Comparison of ENCODE assay signal across 8 cellular contexts in the genomic region with DNA sequence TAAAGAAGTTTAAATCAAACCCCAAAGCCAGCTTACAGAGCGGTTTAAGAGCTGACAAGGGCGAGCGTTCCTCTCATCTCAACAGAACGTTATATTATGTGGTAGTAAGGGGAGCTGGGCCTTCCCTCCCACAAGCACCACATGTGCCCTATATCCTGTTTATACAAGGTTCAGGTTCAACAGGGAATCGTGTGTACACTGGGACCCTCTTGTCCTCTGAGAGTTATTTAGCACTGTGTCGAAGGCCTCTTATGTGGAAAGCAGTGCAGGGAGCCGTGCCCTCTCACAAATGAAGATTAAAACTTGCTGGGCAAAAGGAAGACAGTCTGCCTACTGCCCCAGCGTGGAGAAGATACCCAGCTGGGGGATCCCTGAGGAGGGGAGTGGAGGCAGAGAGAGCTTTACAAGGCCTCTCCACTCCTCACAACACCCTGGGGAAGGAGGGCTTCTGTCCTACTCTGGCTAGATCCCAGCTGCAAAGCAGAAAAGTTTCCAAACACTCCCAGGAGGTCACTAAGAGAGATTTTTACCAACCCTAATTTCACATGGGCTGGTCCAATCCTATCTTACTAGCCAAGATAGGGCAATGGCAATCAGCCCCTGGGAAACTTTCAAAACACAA. TPM values are rescaled to one million over a fixed set of nuclear protein-coding genes. Genes with fewer than 3 reads are reported as not detected.
DNase-seq lines count a peak whose midpoint lies in the region; ATAC-seq and TF ChIP-seq lines count a peak whose summit lies in the region.

No MANE protein-coding gene starts in this region.

- BruUV-seq in OCI-LY7 (replicated peaks; lab: Mats Ljungman, UMichigan), result no TSS peak

- no peaks in the 10 kb centered on the region; the same call in 1 of the 2 replicates for H3K36me3 ChIP-seq in GM23338 (ENCODE audit: insufficient read depth)
- peaks cover 54% of the 10 kb centered on the region for H3K36me3 ChIP-seq in OCI-LY7 (ENCODE audit: insufficient read depth, low read length)
- peaks cover 57% of the 10 kb centered on the region for H3K36me3 ChIP-seq in neutrophil

- TF ChIP-seq CTCF in GM23338 (conservative IDR thresholded peaks at IDR 0.05; ENCODE audit: low read depth in 2 of 2), result no peak
- TF ChIP-seq CTCF in OCI-LY7 (conservative IDR thresholded peaks at IDR 0.05; ENCODE audit: low read length), result no peak
- no peak for TF ChIP-seq CTCF in neutrophil (IDR thresholded peaks at IDR 0.05)

- H3K4me3 ChIP-seq in GM23338 (peak overlapping the region; percentile 85), OCI-LY7 (ENCODE audit: low read depth, low read length, poor library complexity, severe bottlenecking) (peak overlapping the region; percentile 82), neutrophil (ENCODE audit: low read depth in 1 of 2, low read length in 1 of 2) (peak overlapping the region; percentile 93 to 99)

- H3K36me3 Mint-ChIP-seq in GM23338 (ENCODE audit: low read depth), result peaks cover 45% of the 10 kb centered on the region
- H3K36me3 Mint-ChIP-seq in effector memory CD8-positive, alpha-beta T cell (ENCODE audit: insufficient read depth), result peaks cover 55% of the 10 kb centered on the region

- DNase-seq in GM23338 (ENCODE audit: low spot score) (no peak), OCI-LY7 (ENCODE audit: low spot score) (no peak), GF-D8 (lab: John Stamatoyannopoulos, UW) (no peak)
- DNase-seq in effector memory CD8-positive, alpha-beta T cell, result no peak

- POLR2A ChIA-PET in OCI-LY7 (lab: Charles Lee), result interaction anchor here (1.1 to 1.4 kb wide), 2 partner anchors 9 to 59 kb away, joined by 3 read pairs; no protein-coding TSS in a partner anchor

- no peak overlapping the region for H3K27ac ChIP-seq in GM23338 (ENCODE audit: low read depth)
- H3K27ac ChIP-seq in OCI-LY7 (ENCODE audit: low read depth, low read length, poor library complexity, severe bottlenecking), result no peak overlapping the region
- H3K27ac ChIP-seq in neutrophil, result peak overlapping the region; percentile 98

- H3K79me2 ChIP-seq in GM23338 (replicated peaks; ENCODE audit: insufficient read depth), result peaks cover 52% of the 10 kb centered on the region
- H3K79me2 ChIP-seq in OCI-LY7 (ENCODE audit: insufficient read depth, low read depth, low read length), result peaks cover 26% of the 10 kb centered on the region; the same call in 1 of the 2 replicates

- H3F3A ChIP-seq in GM23338 (replicated peaks; ENCODE audit: low read depth), result peaks cover 7% of the 10 kb centered on the region; the same call in 1 of the 2 replicates

- ATAC-seq in GM23338, result no peak
- no peak for ATAC-seq in effector memory CD8-positive, alpha-beta T cell (replicated peaks)
- no peak for ATAC-seq in HG02588 (IDR thresholded peaks at IDR 0.05; ENCODE audit: unreplicated experiment)
- no peak for ATAC-seq in HG02798 (IDR thresholded peaks at IDR 0.05; ENCODE audit: poor library complexity, unreplicated experiment)
- ATAC-seq in GM18520 (IDR thresholded peaks at IDR 0.05; ENCODE audit: unreplicated experiment), result no peak

- CTCF ChIA-PET in OCI-LY7 (lab: Charles Lee; ENCODE audit: unreplicated experiment), result no interaction called here

- intact Hi-C loops in OCI-LY7 (cut with micrococcal nuclease; ENCODE audit: unreplicated experiment), result loop anchor here (5.0 to 10.0 kb wide), 5 partner anchors 58 to 642 kb away; a partner anchor contains a TSS

- peaks cover 3% of the 10 kb centered on the region; the same call in 1 of the 3 replicates for H3K9me3 Mint-ChIP-seq in GM23338
- no peaks in the 10 kb centered on the region for H3K9me3 Mint-ChIP-seq in effector memory CD8-positive, alpha-beta T cell

- H2AFZ ChIP-seq in GM23338 (no peak overlapping the region), OCI-LY7 (ENCODE audit: low read length) (no peak overlapping the region)

- H3K27ac Mint-ChIP-seq in GM23338, result no peak overlapping the region
- peak overlapping the region; percentile 46 to 84 for H3K27ac Mint-ChIP-seq in effector memory CD8-positive, alpha-beta T cell

- H3K27me3 ChIP-seq in GM23338 (ENCODE audit: insufficient read depth) (peaks cover 40% of the 10 kb centered on the region), neutrophil (no peaks in the 10 kb centered on the region)

- H3K9me3 ChIP-seq in OCI-LY7 (ENCODE audit: low read length), result no peaks in the 10 kb centered on the region
- H3K9me3 ChIP-seq in neutrophil, result no peaks in the 10 kb centered on the region

- H3K4me1 Mint-ChIP-seq in GM23338, result peaks cover 55% of the 10 kb centered on the region
- peaks cover 53 to 76% of the 10 kb centered on the region in 2 donors for H3K4me1 Mint-ChIP-seq in effector memory CD8-positive, alpha-beta T cell (ENCODE audit: low read depth in 2 of 2)

- peak overlapping the region; percentile 96 for H3K4me3 Mint-ChIP-seq in GM23338
- H3K4me3 Mint-ChIP-seq in effector memory CD8-positive, alpha-beta T cell, result peak overlapping the region; percentile 99 to 100

- H3K4me1 ChIP-seq in GM23338 (ENCODE audit: insufficient read depth), result peaks cover 53% of the 10 kb centered on the region
- peaks cover 40% of the 10 kb centered on the region for H3K4me1 ChIP-seq in OCI-LY7 (ENCODE audit: insufficient read depth, low read length, poor library complexity, severe bottlenecking)
- peaks cover 54 to 63% of the 10 kb centered on the region in 2 experiments for H3K4me1 ChIP-seq in neutrophil (ENCODE audit: control insufficient read depth in 1 of 2, insufficient read depth in 1 of 2, low read depth in 1 of 2, low read length in 1 of 2)

- H3K9me2 ChIP-seq in GM23338 (ENCODE audit: insufficient read depth) (no peaks in the 10 kb centered on the region), OCI-LY7 (ENCODE audit: insufficient read depth, low read length) (no peaks in the 10 kb centered on the region)

- H3K4me2 ChIP-seq in GM23338, result peak overlapping the region; percentile 92
- H3K4me2 ChIP-seq in OCI-LY7 (ENCODE audit: low read length), result peak overlapping the region; percentile 74

- H4K20me1 ChIP-seq in GM23338 (replicated peaks; ENCODE audit: insufficient read depth), result peaks cover 35% of the 10 kb centered on the region
- peaks cover 21% of the 10 kb centered on the region; the same call in 1 of the 2 replicates for H4K20me1 ChIP-seq in OCI-LY7 (ENCODE audit: insufficient read depth, low read length)

- peaks cover 40% of the 10 kb centered on the region for H3K27me3 Mint-ChIP-seq in GM23338 (ENCODE audit: insufficient read depth, low read depth, poor library complexity)
- no peaks in the 10 kb centered on the region for H3K27me3 Mint-ChIP-seq in effector memory CD8-positive, alpha-beta T cell

TF ChIP-seq in GM23338, 12 proteins besides CTCF, POLR2A, EP300 and RAD21:
- TF ChIP-seq EZH2phosphoT487 (IDR thresholded peaks at IDR 0.05; ENCODE audit: unreplicated experiment), result no peak
- TF ChIP-seq, protein P1, sequence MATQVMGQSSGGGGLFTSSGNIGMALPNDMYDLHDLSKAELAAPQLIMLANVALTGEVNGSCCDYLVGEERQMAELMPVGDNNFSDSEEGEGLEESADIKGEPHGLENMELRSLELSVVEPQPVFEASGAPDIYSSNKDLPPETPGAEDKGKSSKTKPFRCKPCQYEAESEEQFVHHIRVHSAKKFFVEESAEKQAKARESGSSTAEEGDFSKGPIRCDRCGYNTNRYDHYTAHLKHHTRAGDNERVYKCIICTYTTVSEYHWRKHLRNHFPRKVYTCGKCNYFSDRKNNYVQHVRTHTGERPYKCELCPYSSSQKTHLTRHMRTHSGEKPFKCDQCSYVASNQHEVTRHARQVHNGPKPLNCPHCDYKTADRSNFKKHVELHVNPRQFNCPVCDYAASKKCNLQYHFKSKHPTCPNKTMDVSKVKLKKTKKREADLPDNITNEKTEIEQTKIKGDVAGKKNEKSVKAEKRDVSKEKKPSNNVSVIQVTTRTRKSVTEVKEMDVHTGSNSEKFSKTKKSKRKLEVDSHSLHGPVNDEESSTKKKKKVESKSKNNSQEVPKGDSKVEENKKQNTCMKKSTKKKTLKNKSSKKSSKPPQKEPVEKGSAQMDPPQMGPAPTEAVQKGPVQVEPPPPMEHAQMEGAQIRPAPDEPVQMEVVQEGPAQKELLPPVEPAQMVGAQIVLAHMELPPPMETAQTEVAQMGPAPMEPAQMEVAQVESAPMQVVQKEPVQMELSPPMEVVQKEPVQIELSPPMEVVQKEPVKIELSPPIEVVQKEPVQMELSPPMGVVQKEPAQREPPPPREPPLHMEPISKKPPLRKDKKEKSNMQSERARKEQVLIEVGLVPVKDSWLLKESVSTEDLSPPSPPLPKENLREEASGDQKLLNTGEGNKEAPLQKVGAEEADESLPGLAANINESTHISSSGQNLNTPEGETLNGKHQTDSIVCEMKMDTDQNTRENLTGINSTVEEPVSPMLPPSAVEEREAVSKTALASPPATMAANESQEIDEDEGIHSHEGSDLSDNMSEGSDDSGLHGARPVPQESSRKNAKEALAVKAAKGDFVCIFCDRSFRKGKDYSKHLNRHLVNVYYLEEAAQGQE (IDR thresholded peaks at IDR 0.05; ENCODE audit: unreplicated experiment), result no peak
- TF ChIP-seq EZH2 (IDR thresholded peaks at IDR 0.05; ENCODE audit: low read depth, unreplicated experiment), result no peak
- TF ChIP-seq POLR2AphosphoS5 (IDR thresholded peaks at IDR 0.05; ENCODE audit: low read depth), result no peak
- TF ChIP-seq, protein P2, sequence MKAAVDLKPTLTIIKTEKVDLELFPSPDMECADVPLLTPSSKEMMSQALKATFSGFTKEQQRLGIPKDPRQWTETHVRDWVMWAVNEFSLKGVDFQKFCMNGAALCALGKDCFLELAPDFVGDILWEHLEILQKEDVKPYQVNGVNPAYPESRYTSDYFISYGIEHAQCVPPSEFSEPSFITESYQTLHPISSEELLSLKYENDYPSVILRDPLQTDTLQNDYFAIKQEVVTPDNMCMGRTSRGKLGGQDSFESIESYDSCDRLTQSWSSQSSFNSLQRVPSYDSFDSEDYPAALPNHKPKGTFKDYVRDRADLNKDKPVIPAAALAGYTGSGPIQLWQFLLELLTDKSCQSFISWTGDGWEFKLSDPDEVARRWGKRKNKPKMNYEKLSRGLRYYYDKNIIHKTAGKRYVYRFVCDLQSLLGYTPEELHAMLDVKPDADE (IDR thresholded peaks at IDR 0.05), result no peak
- no peak for TF ChIP-seq CREB1 (CRISPR knock-in tag; IDR thresholded peaks at IDR 0.05; ENCODE audit: low read depth)
- no peak for TF ChIP-seq ZNF331 (CRISPR knock-in tag; IDR thresholded peaks at IDR 0.05; ENCODE audit: low read depth)
- no peak for TF ChIP-seq STAT1 (IDR thresholded peaks at IDR 0.05; ENCODE audit: unreplicated experiment)
- no peak for TF ChIP-seq NANOG (IDR thresholded peaks at IDR 0.05; ENCODE audit: borderline replicate concordance)

RNA-seq across cellular contexts. Expression of a gene that starts 2.9 kb away (rescaled TPM):
- total RNA-seq in GM23338 (2014; rRNA removed; shearing (Covaris generic)), result 55.7 and 79.5 TPM in 2 replicates
- 9.2 and 10.4 TPM in 2 replicates for polyA plus RNA-seq in GM23338 (2016; fragmentation: Nextera tagmentation; extraction: Ambion mirVana)
- total RNA-seq in OCI-LY7 (2014; rRNA removed; shearing (Covaris generic)), result 19.7 and 37.9 TPM in 2 replicates
- 31.9 and 35.7 TPM in 2 replicates for total RNA-seq in OCI-LY7 (2022)
